ENCODE assay signal across 1 cellular context in genomic region chr6:168383062-168383854, GRCh38.
A peak's percentile ranks its signal among the peaks of the same experiment; 100 is the strongest.
TF ChIP-seq lines count a peak whose summit lies in the region.

No MANE protein-coding gene starts in this region.

TF ChIP-seq in HepG2, 621 proteins besides CTCF, POLR2A, EP300 and RAD21 (continued from another document):
- TF ChIP-seq IKZF5 (CRISPR knock-in tag; IDR thresholded peaks at IDR 0.05) (no peak), ZNF672 (CRISPR knock-in tag; IDR thresholded peaks at IDR 0.05) (peak; percentile 91), UBTF (CRISPR knock-in tag; IDR thresholded peaks at IDR 0.05) (0 out of 2 replicates have a peak, but pooled peaks have one; percentile 17), ZBTB2 (CRISPR knock-in tag; IDR thresholded peaks at IDR 0.05; ENCODE audit: low read depth) (0 out of 2 replicates have a peak, but pooled peaks have one; percentile 25), ZNF280B (CRISPR knock-in tag; IDR thresholded peaks at IDR 0.05; ENCODE audit: borderline replicate concordance) (peak; percentile 61; the same call in 1 of the 2 replicates), GABPA (IDR thresholded peaks at IDR 0.05; ENCODE audit: low read depth, low read length) (peak; percentile 33; the same call in 1 of the 2 replicates), GABPA (CRISPR knock-in tag; IDR thresholded peaks at IDR 0.05; ENCODE audit: low read depth) (no peak), HOXA9 (CRISPR knock-in tag; IDR thresholded peaks at IDR 0.05; ENCODE audit: borderline replicate concordance) (0 out of 2 replicates have a peak, but pooled peaks have one; percentile 43), ZUFSP (CRISPR knock-in tag; IDR thresholded peaks at IDR 0.05; ENCODE audit: borderline replicate concordance) (no peak), DMTF1 (CRISPR knock-in tag; IDR thresholded peaks at IDR 0.05) (no peak), MEIS2 (CRISPR knock-in tag; IDR thresholded peaks at IDR 0.05) (no peak), ZNF550 (CRISPR knock-in tag; IDR thresholded peaks at IDR 0.05; ENCODE audit: borderline replicate concordance) (no peak), NONO (IDR thresholded peaks at IDR 0.05) (no peak), NONO (CRISPR knock-in tag; conservative IDR thresholded peaks at IDR 0.05) (peak; percentile 33; the same call in 1 of the 2 replicates), MTA1 (CRISPR knock-in tag; IDR thresholded peaks at IDR 0.05; ENCODE audit: borderline replicate concordance) (peak; percentile 55; the same call in 1 of the 2 replicates), PAXIP1 (CRISPR knock-in tag; conservative IDR thresholded peaks at IDR 0.05) (no peak), ZFYVE20 (CRISPR knock-in tag; IDR thresholded peaks at IDR 0.05; ENCODE audit: borderline replicate concordance, low read depth) (0 out of 2 replicates have a peak, but pooled peaks have one; percentile 59), ZNF225 (CRISPR knock-in tag; IDR thresholded peaks at IDR 0.05) (peak; percentile 44; the same call in 1 of the 2 replicates)
TF ChIP-seq in HepG2: peak in this region for 18.
